In genomic region chr14:62746881-62747280, GRCh38 we compare ENCODE assay signal across 1 cellular context.
DNase-seq lines count a peak whose midpoint lies in the region; ATAC-seq lines count a peak whose summit lies in the region.
"Not testable (repeated sequence)": the region's sequence is repeated elsewhere in the genome, so short reads cannot be mapped to it uniquely, and the experiment has no call there.

No MANE protein-coding gene starts in this region.

- intact Hi-C loops in right cardiac atrium (cut with DNase I) = not testable (repeated sequence)

- not testable (repeated sequence) for H3K27ac ChIP-seq in right cardiac atrium (ENCODE audit: low read length)

- not testable (repeated sequence) for H3K4me3 ChIP-seq in right cardiac atrium (ENCODE audit: low read length)

- ATAC-seq in right cardiac atrium = not testable (repeated sequence)

- not testable (repeated sequence) for H3K9me3 ChIP-seq in right cardiac atrium (ENCODE audit: control insufficient read depth, low read length)

- H3K27me3 ChIP-seq in right cardiac atrium (ENCODE audit: control insufficient read depth, insufficient read depth) = not testable (repeated sequence)

- peak in 2 of 3 donors; percentile 21 to 31 for DNase-seq in right cardiac atrium

- not testable (repeated sequence) for H3K4me1 ChIP-seq in right cardiac atrium (ENCODE audit: control insufficient read depth, insufficient read depth, low read length)

- 95% methylated on average over 11 of the region's 11 CpGs for WGBS in right cardiac atrium
